In the genomic region with DNA sequence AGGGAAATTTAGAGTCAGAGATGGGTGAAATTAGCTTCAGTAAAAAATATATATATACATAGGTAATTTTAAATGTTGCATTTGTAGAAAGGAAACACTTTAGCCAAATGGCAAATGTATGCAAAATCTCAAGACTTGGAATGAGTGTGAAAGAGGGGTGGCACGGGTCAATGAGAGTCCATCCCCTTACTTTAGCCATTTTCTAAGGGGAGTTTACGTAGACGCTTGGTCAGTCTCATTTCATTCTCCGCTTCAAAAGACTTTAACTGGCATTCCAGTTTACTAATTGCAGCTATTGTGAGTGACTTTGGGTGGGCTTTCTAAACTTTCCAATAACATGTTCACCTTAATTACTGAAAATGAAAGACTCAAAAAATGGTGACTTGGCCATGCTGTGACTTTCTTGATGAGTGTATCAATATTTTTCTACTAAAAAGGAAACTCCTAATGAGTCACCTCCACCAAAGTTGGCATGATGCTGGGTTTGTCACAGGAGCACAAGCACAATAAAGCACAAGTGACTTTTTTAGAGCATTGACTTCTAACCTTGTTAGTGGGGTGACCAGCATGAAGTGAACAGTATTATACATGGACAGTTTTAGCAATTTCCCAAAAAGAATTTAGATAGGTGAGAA, we compare ENCODE assay signal across 15 cellular contexts.
A peak's percentile ranks its signal among the peaks of the same experiment; 100 is the strongest.
DNase-seq lines count a peak whose midpoint lies in the region; ATAC-seq and TF ChIP-seq lines count a peak whose summit lies in the region.
"Had no signal": no experiment of that assay in that cellular context is flagged by ENCODE, and none has a peak within 500 bp of the region (broad histone marks: within the 10 kb centered on the region; RNA-seq: fewer than 3 reads in every experiment).

No MANE protein-coding gene starts in this region.

- no peaks in the 10 kb centered on the region for H3K27me3 Mint-ChIP-seq in activated CD4-positive, alpha-beta T cell treated with anti-CD3 and anti-CD28 coated beads, Interleukin-2, amount 10 ng/mL, durations not matched to agents 24 days and 14 days
- no peaks in the 10 kb centered on the region for H3K27me3 Mint-ChIP-seq in WTC11 (ENCODE audit: low read depth)

- H3K9me3 Mint-ChIP-seq in activated CD4-positive, alpha-beta T cell treated with anti-CD3 and anti-CD28 coated beads, Interleukin-2, amount 10 ng/mL, durations not matched to agents 24 days and 14 days, result peaks cover 3% of the 10 kb centered on the region
- no peaks in the 10 kb centered on the region for H3K9me3 Mint-ChIP-seq in WTC11

- no peak overlapping the region for H3K27ac ChIP-seq in left ventricle myocardium inferior (replicated peaks)
- H3K27ac ChIP-seq: prostate gland had no signal

- no peaks in the 10 kb centered on the region for H3K9me3 ChIP-seq in left ventricle myocardium inferior (replicated peaks)
- H3K9me3 ChIP-seq: prostate gland had no signal

- peak overlapping the region; percentile 71 for H3K27ac Mint-ChIP-seq in activated CD4-positive, alpha-beta T cell treated with anti-CD3 and anti-CD28 coated beads, Interleukin-2, amount 10 ng/mL, durations not matched to agents 24 days and 14 days
- no peak overlapping the region for H3K27ac Mint-ChIP-seq in WTC11

- no peaks in the 10 kb centered on the region for H3K36me3 ChIP-seq in left ventricle myocardium inferior
- H3K36me3 ChIP-seq: prostate gland had no signal

- H3K4me3 Mint-ChIP-seq in activated CD4-positive, alpha-beta T cell treated with anti-CD3 and anti-CD28 coated beads, Interleukin-2, amount 10 ng/mL, durations not matched to agents 24 days and 14 days, result no peak overlapping the region
- no peak overlapping the region for H3K4me3 Mint-ChIP-seq in WTC11

- H3K27me3 ChIP-seq in left ventricle myocardium inferior (ENCODE audit: low read depth), result no peaks in the 10 kb centered on the region

- peaks cover 8% of the 10 kb centered on the region for H3K4me1 ChIP-seq in left ventricle myocardium inferior
- H3K4me1 ChIP-seq: prostate gland had no signal

- H3K36me3 Mint-ChIP-seq in activated CD4-positive, alpha-beta T cell treated with anti-CD3 and anti-CD28 coated beads, Interleukin-2, amount 10 ng/mL, durations not matched to agents 24 days and 14 days (ENCODE audit: low read depth), result peaks cover 2% of the 10 kb centered on the region
- H3K36me3 Mint-ChIP-seq in WTC11, result no peaks in the 10 kb centered on the region

- CTCF ChIA-PET in WTC11 (lab: Charles Lee), result no interaction called here

- H3K4me1 Mint-ChIP-seq in activated CD4-positive, alpha-beta T cell treated with anti-CD3 and anti-CD28 coated beads, Interleukin-2, amount 10 ng/mL, durations not matched to agents 24 days and 14 days, result peaks cover 9% of the 10 kb centered on the region
- H3K4me1 Mint-ChIP-seq in WTC11, result no peaks in the 10 kb centered on the region

- ATAC-seq in GM21576 (IDR thresholded peaks at IDR 0.05; ENCODE audit: unreplicated experiment) (peak; percentile 60), HG03354 (IDR thresholded peaks at IDR 0.05; ENCODE audit: poor library complexity, severe bottlenecking, unreplicated experiment) (peak; percentile 88), WTC11 (no peak)
- ATAC-seq: left ventricle myocardium superior had no signal

- DNase-seq in activated CD4-positive, alpha-beta T cell treated with anti-CD3 and anti-CD28 coated beads, Interleukin-2, amount 10 ng/mL, durations not matched to agents 24 days and 14 days, result no peak
- no peak for DNase-seq in activated CD4-positive, alpha-beta T cell treated with anti-CD3 and anti-CD28 coated beads, Interleukin-2, amount 50 U/mL, for 4 hours
- DNase-seq in stimulated activated CD4-positive, alpha-beta T cell treated with anti-CD3 and anti-CD28 coated beads, Interleukin-2, amount 100 ng/mL, for 24 hours, result peak; percentile 14 to 31
- DNase-seq in WTC11 (ENCODE audit: low spot score) (no peak), cortex of kidney (lab: John Stamatoyannopoulos, UW) (no peak), left ventricle myocardium inferior (no peak)
- DNase-seq: activated CD8-positive, alpha-beta memory T cell treated with anti-CD3 and anti-CD28 coated beads for 24 hours; central memory CD4-positive, alpha-beta T cell; DMS79; left ventricle myocardium superior; NCI-H2227 treated with DMSO at 0.1 percent for 48 hours; SHP77 treated with DMSO at 0.1 percent for 48 hours had no signal

- intact Hi-C loops in activated CD4-positive, alpha-beta T cell treated with anti-CD3 and anti-CD28 coated beads, Interleukin-2, amount 10 ng/mL, durations not matched to agents 24 days and 14 days (cut with micrococcal nuclease), result loop anchor here (1.0 to 10.0 kb wide), 5 partner anchors 17 to 405 kb away; no protein-coding TSS in a partner anchor
- intact Hi-C loops in left ventricle myocardium inferior (cut with micrococcal nuclease), result no loop called here

- POLR2A ChIA-PET in WTC11 (lab: Charles Lee), result no interaction called here

- no peak for TF ChIP-seq CTCF in WTC11 (IDR thresholded peaks at IDR 0.05)
- TF ChIP-seq CTCF in left ventricle myocardium inferior (IDR thresholded peaks at IDR 0.05; ENCODE audit: borderline replicate concordance), result no peak

- H3K4me3 ChIP-seq in left ventricle myocardium inferior, result no peak overlapping the region
- H3K4me3 ChIP-seq: prostate gland had no signal

TF ChIP-seq in WTC11, 78 proteins besides CTCF, POLR2A, EP300 and RAD21:
- no peak for TF ChIP-seq MYBL2 (CRISPR knock-in tag; IDR thresholded peaks at IDR 0.05)
- TF ChIP-seq ELF4 (CRISPR knock-in tag; IDR thresholded peaks at IDR 0.05; ENCODE audit: low read depth), result no peak
- TF ChIP-seq ETV6 (CRISPR knock-in tag; IDR thresholded peaks at IDR 0.05), result no peak
- TF ChIP-seq, protein P1, sequence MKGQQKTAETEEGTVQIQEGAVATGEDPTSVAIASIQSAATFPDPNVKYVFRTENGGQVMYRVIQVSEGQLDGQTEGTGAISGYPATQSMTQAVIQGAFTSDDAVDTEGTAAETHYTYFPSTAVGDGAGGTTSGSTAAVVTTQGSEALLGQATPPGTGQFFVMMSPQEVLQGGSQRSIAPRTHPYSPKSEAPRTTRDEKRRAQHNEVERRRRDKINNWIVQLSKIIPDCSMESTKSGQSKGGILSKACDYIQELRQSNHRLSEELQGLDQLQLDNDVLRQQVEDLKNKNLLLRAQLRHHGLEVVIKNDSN (CRISPR knock-in tag; IDR thresholded peaks at IDR 0.05), result no peak
- TF ChIP-seq, protein P2, sequence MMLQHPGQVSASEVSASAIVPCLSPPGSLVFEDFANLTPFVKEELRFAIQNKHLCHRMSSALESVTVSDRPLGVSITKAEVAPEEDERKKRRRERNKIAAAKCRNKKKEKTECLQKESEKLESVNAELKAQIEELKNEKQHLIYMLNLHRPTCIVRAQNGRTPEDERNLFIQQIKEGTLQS (CRISPR knock-in tag; conservative IDR thresholded peaks at IDR 0.05), result no peak
- no peak for TF ChIP-seq NR2C2 (CRISPR knock-in tag; IDR thresholded peaks at IDR 0.05)
- TF ChIP-seq, protein P3, sequence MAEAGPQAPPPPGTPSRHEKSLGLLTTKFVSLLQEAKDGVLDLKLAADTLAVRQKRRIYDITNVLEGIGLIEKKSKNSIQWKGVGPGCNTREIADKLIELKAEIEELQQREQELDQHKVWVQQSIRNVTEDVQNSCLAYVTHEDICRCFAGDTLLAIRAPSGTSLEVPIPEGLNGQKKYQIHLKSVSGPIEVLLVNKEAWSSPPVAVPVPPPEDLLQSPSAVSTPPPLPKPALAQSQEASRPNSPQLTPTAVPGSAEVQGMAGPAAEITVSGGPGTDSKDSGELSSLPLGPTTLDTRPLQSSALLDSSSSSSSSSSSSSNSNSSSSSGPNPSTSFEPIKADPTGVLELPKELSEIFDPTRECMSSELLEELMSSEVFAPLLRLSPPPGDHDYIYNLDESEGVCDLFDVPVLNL (CRISPR knock-in tag; IDR thresholded peaks at IDR 0.05; ENCODE audit: borderline replicate concordance, low read depth), result no peak
- TF ChIP-seq, protein P4, sequence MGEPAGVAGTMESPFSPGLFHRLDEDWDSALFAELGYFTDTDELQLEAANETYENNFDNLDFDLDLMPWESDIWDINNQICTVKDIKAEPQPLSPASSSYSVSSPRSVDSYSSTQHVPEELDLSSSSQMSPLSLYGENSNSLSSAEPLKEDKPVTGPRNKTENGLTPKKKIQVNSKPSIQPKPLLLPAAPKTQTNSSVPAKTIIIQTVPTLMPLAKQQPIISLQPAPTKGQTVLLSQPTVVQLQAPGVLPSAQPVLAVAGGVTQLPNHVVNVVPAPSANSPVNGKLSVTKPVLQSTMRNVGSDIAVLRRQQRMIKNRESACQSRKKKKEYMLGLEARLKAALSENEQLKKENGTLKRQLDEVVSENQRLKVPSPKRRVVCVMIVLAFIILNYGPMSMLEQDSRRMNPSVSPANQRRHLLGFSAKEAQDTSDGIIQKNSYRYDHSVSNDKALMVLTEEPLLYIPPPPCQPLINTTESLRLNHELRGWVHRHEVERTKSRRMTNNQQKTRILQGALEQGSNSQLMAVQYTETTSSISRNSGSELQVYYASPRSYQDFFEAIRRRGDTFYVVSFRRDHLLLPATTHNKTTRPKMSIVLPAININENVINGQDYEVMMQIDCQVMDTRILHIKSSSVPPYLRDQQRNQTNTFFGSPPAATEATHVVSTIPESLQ (CRISPR knock-in tag; IDR thresholded peaks at IDR 0.05), result no peak
- TF ChIP-seq FOXP1 (CRISPR knock-in tag; IDR thresholded peaks at IDR 0.05; ENCODE audit: borderline replicate concordance), result no peak
- TF ChIP-seq NFE2L1 (CRISPR knock-in tag; IDR thresholded peaks at IDR 0.05), result no peak
- TF ChIP-seq JAZF1 (CRISPR knock-in tag; IDR thresholded peaks at IDR 0.05), result no peak
- TF ChIP-seq, protein P5, sequence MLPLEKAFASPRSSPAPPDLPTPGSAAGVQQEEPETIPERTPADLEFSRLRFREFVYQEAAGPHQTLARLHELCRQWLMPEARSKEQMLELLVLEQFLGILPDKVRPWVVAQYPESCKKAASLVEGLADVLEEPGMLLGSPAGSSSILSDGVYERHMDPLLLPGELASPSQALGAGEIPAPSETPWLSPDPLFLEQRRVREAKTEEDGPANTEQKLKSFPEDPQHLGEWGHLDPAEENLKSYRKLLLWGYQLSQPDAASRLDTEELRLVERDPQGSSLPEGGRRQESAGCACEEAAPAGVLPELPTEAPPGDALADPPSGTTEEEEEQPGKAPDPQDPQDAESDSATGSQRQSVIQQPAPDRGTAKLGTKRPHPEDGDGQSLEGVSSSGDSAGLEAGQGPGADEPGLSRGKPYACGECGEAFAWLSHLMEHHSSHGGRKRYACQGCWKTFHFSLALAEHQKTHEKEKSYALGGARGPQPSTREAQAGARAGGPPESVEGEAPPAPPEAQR (CRISPR knock-in tag; IDR thresholded peaks at IDR 0.05), result no peak
- no peak for TF ChIP-seq NR1H2 (CRISPR knock-in tag; IDR thresholded peaks at IDR 0.05)

Comparison
In these comparisons a context has a peak if more than half of its experiments do, and no peak if none do; other contexts are left out.
1. DNase-seq: peak in stimulated activated CD4-positive, alpha-beta T cell treated with anti-CD3 and anti-CD28 coated beads, Interleukin-2, amount 100 ng/mL, for 24 hours (2 of 2); none in activated CD4-positive, alpha-beta T cell treated with anti-CD3 and anti-CD28 coated beads, Interleukin-2, amount 10 ng/mL, durations not matched to agents 24 days and 14 days (single experiment), activated CD4-positive, alpha-beta T cell treated with anti-CD3 and anti-CD28 coated beads, Interleukin-2, amount 50 U/mL, for 4 hours (0 of 2), WTC11 (single experiment), cortex of kidney (single experiment) and left ventricle myocardium inferior (single experiment).